ENCODE assay signal across 16 cellular contexts in the genomic region with DNA sequence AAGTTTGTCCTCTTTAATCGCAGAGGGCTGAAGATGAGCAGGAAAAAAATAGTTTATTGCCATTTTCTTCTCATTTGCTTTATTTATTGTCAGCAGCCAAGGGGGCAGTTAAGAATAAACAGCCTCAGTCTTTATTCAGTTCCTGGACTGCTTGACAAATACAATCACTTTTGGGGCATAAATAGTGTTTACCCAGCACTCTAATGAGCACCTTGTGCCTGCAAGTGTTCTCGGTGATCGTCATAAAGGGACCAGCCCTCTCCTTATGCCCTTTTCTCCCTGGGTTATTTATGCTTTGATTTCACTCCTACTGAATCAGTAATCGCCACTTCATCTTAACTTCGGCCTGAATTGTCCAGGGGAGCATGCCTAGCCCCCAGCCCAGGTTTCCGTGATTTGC. TPM values are rescaled to one million over a fixed set of nuclear protein-coding genes. Genes with fewer than 3 reads are reported as not detected.
"Had no signal": no experiment of that assay in that cellular context is flagged by ENCODE, and none has a peak within 500 bp of the region (broad histone marks: within the 10 kb centered on the region; RNA-seq: fewer than 3 reads in every experiment).

No MANE protein-coding gene starts in this region.

- H3K36me3 Mint-ChIP-seq: type B pancreatic cell had no signal

- H3K36me3 ChIP-seq: ovary had no signal

- H3K9me3 ChIP-seq: ovary, suprapubic skin had no signal

- H3K9me3 Mint-ChIP-seq: activated CD4-positive, alpha-beta memory T cell treated with anti-CD3 and anti-CD28 coated beads for 36 hours; activated naive CD8-positive, alpha-beta T cell treated with anti-CD3 and anti-CD28 coated beads, Interleukin-2, amount 50 U/mL, for 24 hours; activated T-cell treated with anti-CD3 and anti-CD28 coated beads, Interleukin-2, amount 50 U/mL, for 72 hours; neural crest cell; type B pancreatic cell had no signal

- H3K4me3 Mint-ChIP-seq: activated CD4-positive, alpha-beta memory T cell treated with anti-CD3 and anti-CD28 coated beads for 36 hours; activated naive CD8-positive, alpha-beta T cell treated with anti-CD3 and anti-CD28 coated beads, Interleukin-2, amount 50 U/mL, for 24 hours; activated T-cell treated with anti-CD3 and anti-CD28 coated beads, Interleukin-2, amount 50 U/mL, for 72 hours; neural crest cell; type B pancreatic cell had no signal

- H3K4me3 ChIP-seq: ovary, suprapubic skin had no signal

- H3K4me1 ChIP-seq: suprapubic skin had no signal

- H3K27me3 ChIP-seq: ovary, suprapubic skin had no signal

- H3K27me3 Mint-ChIP-seq: activated CD4-positive, alpha-beta memory T cell treated with anti-CD3 and anti-CD28 coated beads for 36 hours; activated naive CD8-positive, alpha-beta T cell treated with anti-CD3 and anti-CD28 coated beads, Interleukin-2, amount 50 U/mL, for 24 hours; type B pancreatic cell had no signal

- H3K27ac ChIP-seq: epithelial cell of prostate, ovary, suprapubic skin had no signal

- H3K4me1 Mint-ChIP-seq: activated naive CD8-positive, alpha-beta T cell treated with anti-CD3 and anti-CD28 coated beads, Interleukin-2, amount 50 U/mL, for 24 hours had no signal

- DNase-seq: activated CD4-positive, alpha-beta memory T cell treated with anti-CD3 and anti-CD28 coated beads for 36 hours; activated CD4-positive, alpha-beta T cell treated with anti-CD3 and anti-CD28 coated beads for 1 hour; activated naive CD8-positive, alpha-beta T cell treated with anti-CD3 and anti-CD28 coated beads, Interleukin-2, amount 50 U/mL, for 24 hours; activated T-cell treated with anti-CD3 and anti-CD28 coated beads, Interleukin-2, amount 50 U/mL, for 72 hours; cortex of kidney; effector memory CD4-positive, alpha-beta T cell; kidney; ovary; stimulated activated CD4-positive, alpha-beta T cell treated with anti-CD3 and anti-CD28 coated beads, Interleukin-12 subunit alpha, Interleukin-12 subunit beta, amount 100 ng/mL, for 4 hours; stimulated activated naive CD8-positive, alpha-beta T cell treated with anti-CD3 and anti-CD28 coated beads, Interleukin-15, Interleukin-2, amounts not matched to agents 100 U/mL and 50 U/mL, for 24 hours had no signal

- H3K27ac Mint-ChIP-seq: activated CD4-positive, alpha-beta memory T cell treated with anti-CD3 and anti-CD28 coated beads for 36 hours; activated naive CD8-positive, alpha-beta T cell treated with anti-CD3 and anti-CD28 coated beads, Interleukin-2, amount 50 U/mL, for 24 hours; activated T-cell treated with anti-CD3 and anti-CD28 coated beads, Interleukin-2, amount 50 U/mL, for 72 hours; type B pancreatic cell had no signal

RNA-seq across cellular contexts. Expression of gene CACNG5, which starts 55.7 kb away (rescaled TPM):
- total RNA-seq: activated CD4-positive, alpha-beta memory T cell treated with anti-CD3 and anti-CD28 coated beads for 36 hours; activated T-cell treated with anti-CD3 and anti-CD28 coated beads, Interleukin-2, amount 50 U/mL, for 72 hours; cardiac septum; kidney; liver; neural crest cell; ovary; suprapubic skin had no signal
